ENCODE assay signal across 8 cellular contexts in the genomic region with DNA sequence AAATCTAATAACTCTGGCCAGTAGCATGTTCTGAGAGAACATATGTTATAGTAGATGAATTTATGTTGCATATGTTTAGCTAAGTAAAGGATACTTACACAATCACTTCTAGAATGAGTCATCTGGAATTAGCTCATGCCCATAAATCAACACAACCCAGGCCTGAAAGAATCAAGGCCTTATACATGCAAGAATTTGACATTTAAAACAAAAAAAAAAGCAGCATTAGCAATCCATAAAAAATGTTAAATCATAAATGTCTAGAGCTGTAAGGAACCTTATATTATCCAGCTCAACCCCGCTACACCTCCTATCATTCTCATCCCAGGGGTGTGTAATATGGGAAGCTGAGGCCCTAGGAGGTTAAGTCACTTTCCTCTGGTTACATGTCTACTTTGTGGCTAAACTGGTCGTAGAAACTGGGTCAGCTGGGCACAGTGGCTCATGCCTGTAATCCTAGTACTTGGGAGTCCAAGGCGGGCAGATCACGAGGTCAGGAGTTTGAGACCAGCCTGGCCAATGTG.
A peak's percentile ranks its signal among the peaks of the same experiment; 100 is the strongest.
DNase-seq lines count a peak whose midpoint lies in the region; ATAC-seq lines count a peak whose summit lies in the region.

No MANE protein-coding gene starts in this region.

- DNase-seq in GM04504 (ENCODE audit: low read depth) (peak; percentile 84), NOMO-1 treated with DMSO at 0.1 percent for 48 hours (lab: John Stamatoyannopoulos, UW; ENCODE audit: unreplicated experiment) (peak; percentile 94), renal cortical epithelial cell (ENCODE audit: low read depth) (peak; percentile 95), activated gamma-delta T cell (lab: John Stamatoyannopoulos, UW) (no peak), iPS-NIHi7 (ENCODE audit: extremely low spot score) (no peak)

- no peaks in the 10 kb centered on the region for H3K27me3 Mint-ChIP-seq in dendritic cell treated with granulocyte-macrophage colony-stimulating factor and Interleukin-4, amounts not matched to agents 40 ng/mL and 50 ng/mL, for 4 days

- intact Hi-C loops in dendritic cell treated with granulocyte-macrophage colony-stimulating factor and Interleukin-4, amounts not matched to agents 40 ng/mL and 50 ng/mL, for 4 days (cut with micrococcal nuclease): no loop called here

- no peaks in the 10 kb centered on the region for H3K9me3 Mint-ChIP-seq in dendritic cell treated with granulocyte-macrophage colony-stimulating factor and Interleukin-4, amounts not matched to agents 40 ng/mL and 50 ng/mL, for 4 days

- H3K36me3 Mint-ChIP-seq in dendritic cell treated with granulocyte-macrophage colony-stimulating factor and Interleukin-4, amounts not matched to agents 40 ng/mL and 50 ng/mL, for 4 days (ENCODE audit: low read depth): peaks cover 11% of the 10 kb centered on the region

- H3K27ac Mint-ChIP-seq in dendritic cell treated with granulocyte-macrophage colony-stimulating factor and Interleukin-4, amounts not matched to agents 40 ng/mL and 50 ng/mL, for 4 days: peak overlapping the region; percentile 65

- ATAC-seq in GM21447 (IDR thresholded peaks at IDR 0.05; ENCODE audit: unreplicated experiment) (no peak), GM21723 (IDR thresholded peaks at IDR 0.05; ENCODE audit: unreplicated experiment) (no peak)

- H3K4me1 Mint-ChIP-seq in dendritic cell treated with granulocyte-macrophage colony-stimulating factor and Interleukin-4, amounts not matched to agents 40 ng/mL and 50 ng/mL, for 4 days (ENCODE audit: low read depth): peaks cover 72% of the 10 kb centered on the region

- no peak overlapping the region for H3K4me3 Mint-ChIP-seq in dendritic cell treated with granulocyte-macrophage colony-stimulating factor and Interleukin-4, amounts not matched to agents 40 ng/mL and 50 ng/mL, for 4 days

Comparison
In these comparisons a context has a peak if more than half of its experiments do, and no peak if none do; other contexts are left out.
1. DNase-seq: peak in GM04504 (single experiment), NOMO-1 treated with DMSO at 0.1 percent for 48 hours (single experiment) and renal cortical epithelial cell (single experiment); none in activated gamma-delta T cell (single experiment) and iPS-NIHi7 (single experiment).